Comparison of ENCODE assay signal across 9 cellular contexts in the genomic region with DNA sequence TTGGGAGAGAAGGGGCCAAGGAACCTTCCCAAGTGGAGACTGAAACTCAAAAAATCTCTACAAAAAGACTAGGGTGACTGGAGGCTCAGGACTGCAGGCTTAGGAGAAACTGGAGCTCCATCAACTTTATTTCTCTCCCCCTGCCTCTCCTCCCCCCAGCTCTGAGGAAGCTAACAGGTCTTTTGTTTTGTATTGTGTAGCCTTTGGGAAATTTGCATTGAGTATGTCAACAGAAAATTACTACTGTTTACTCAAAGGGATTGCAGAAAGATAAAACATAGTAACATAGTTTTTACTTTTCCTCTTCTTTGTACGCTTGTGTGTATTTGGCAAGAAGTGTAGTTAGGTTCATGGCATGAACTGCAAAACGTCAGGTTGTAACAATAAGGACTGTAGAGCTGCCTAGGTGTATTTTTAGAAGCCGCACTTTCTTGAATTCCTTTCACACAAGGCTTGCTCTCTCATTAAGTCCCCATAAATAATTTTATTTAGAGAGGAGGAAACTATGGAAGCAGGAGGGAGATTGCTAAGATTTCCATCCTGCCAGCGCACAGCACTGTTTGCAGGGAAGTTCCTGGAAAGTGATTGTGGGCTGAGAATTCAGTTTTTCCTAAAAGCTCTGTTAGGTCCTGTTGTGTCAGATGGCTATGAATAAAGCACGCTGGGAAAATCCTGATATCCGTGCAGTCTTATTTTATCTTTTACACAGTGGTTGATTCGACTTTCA. TPM values are rescaled to one million over a fixed set of nuclear protein-coding genes. Genes with fewer than 3 reads are reported as not detected.
DNase-seq lines count a peak whose midpoint lies in the region; ATAC-seq and TF ChIP-seq lines count a peak whose summit lies in the region.
"Had no signal": no experiment of that assay in that cellular context is flagged by ENCODE, and none has a peak within 500 bp of the region (broad histone marks: within the 10 kb centered on the region; RNA-seq: fewer than 3 reads in every experiment).

No MANE protein-coding gene starts in this region.

- 46 to 61% methylated on average over 4 to 7 of the region's 7 CpGs for WGBS in endodermal cell (ENCODE audit: insufficient coverage in 1 of 2, insufficient read length in 1 of 2), 2 experiments

- H3K27ac Mint-ChIP-seq in endodermal cell: no peak overlapping the region

- peaks cover 18% of the 10 kb centered on the region for H3K4me1 Mint-ChIP-seq in endodermal cell

- no peak overlapping the region for H3K9ac ChIP-seq in endodermal cell (ENCODE audit: extremely low read depth, low read length, poor library complexity, severe bottlenecking)

- peaks cover 25% of the 10 kb centered on the region for H3K9me3 Mint-ChIP-seq in endodermal cell

- in situ Hi-C loops in HAP-1 (cut with MboI; ENCODE audit: low sequenced_read_pairs): no loop called here

- ATAC-seq in GM21619 (IDR thresholded peaks at IDR 0.05; ENCODE audit: unreplicated experiment): no peak

- no peak overlapping the region for H3K27ac ChIP-seq in endodermal cell (ENCODE audit: low read depth, low read length)

- peak; percentile 22 to 29 for DNase-seq in HAP-1 (ENCODE audit: low spot score in 2 of 2)
- DNase-seq in NCI-H748 (lab: John Stamatoyannopoulos, UW; ENCODE audit: unreplicated experiment): peak; percentile 40
- no peak for DNase-seq in endodermal cell
- DNase-seq in retinal pigment epithelial cell (ENCODE audit: low read depth): no peak
- no peak for DNase-seq in stimulated activated CD4-positive, alpha-beta T cell treated with anti-CD3 and anti-CD28 coated beads, Interleukin-4, amount 100 ng/mL, for 4 hours
- DNase-seq in SKM-1 (lab: John Stamatoyannopoulos, UW; ENCODE audit: unreplicated experiment): no peak
- no peak for DNase-seq in effector CD4-positive, alpha-beta T cell

- TF ChIP-seq CTCF in endodermal cell (conservative IDR thresholded peaks at IDR 0.05): no peak
- no peak for TF ChIP-seq CTCF in retinal pigment epithelial cell (conservative IDR thresholded peaks at IDR 0.05; ENCODE audit: low read depth, low read length)

- H3K27me3 Mint-ChIP-seq in endodermal cell (ENCODE audit: insufficient read depth): peaks cover 50% of the 10 kb centered on the region

- H3K9me3 ChIP-seq in HAP-1 (no peaks in the 10 kb centered on the region), endodermal cell (ENCODE audit: control insufficient read depth, low read length) (peaks cover 16% of the 10 kb centered on the region)
- H3K9me3 ChIP-seq: pancreas had no signal

- peaks cover 4% of the 10 kb centered on the region; the same call in 1 of the 2 replicates for H3K36me3 ChIP-seq in HAP-1 (replicated peaks)
- H3K36me3 ChIP-seq in endodermal cell (ENCODE audit: control insufficient read depth, insufficient read depth, low read length): peaks cover 3% of the 10 kb centered on the region
- H3K36me3 ChIP-seq: pancreas had no signal

- H3K36me3 Mint-ChIP-seq in endodermal cell (ENCODE audit: low read depth): peaks cover 14% of the 10 kb centered on the region

- peak overlapping the region; percentile 49 for H3K4me3 ChIP-seq in HAP-1
- H3K4me3 ChIP-seq in endodermal cell (ENCODE audit: low read length): peak overlapping the region; percentile 84
- H3K4me3 ChIP-seq in retinal pigment epithelial cell (ENCODE audit: low read length): peak overlapping the region; percentile 61

- no peaks in the 10 kb centered on the region for H3K27me3 ChIP-seq in HAP-1 (ENCODE audit: low read depth)
- peaks cover 32% of the 10 kb centered on the region for H3K27me3 ChIP-seq in endodermal cell (ENCODE audit: control insufficient read depth, insufficient read depth, low read length, poor library complexity, severe bottlenecking)
- H3K27me3 ChIP-seq: pancreas had no signal

- H3K4me3 Mint-ChIP-seq in endodermal cell: peak overlapping the region; percentile 72

- peaks cover 26% of the 10 kb centered on the region for H3K4me1 ChIP-seq in HAP-1
- no peaks in the 10 kb centered on the region for H3K4me1 ChIP-seq in endodermal cell (ENCODE audit: control insufficient read depth, insufficient read depth, low read length)

RNA-seq across cellular contexts. Expression of a gene that starts 21.1 kb away (rescaled TPM):
- total RNA-seq in endodermal cell: 10 to 100 TPM; 31.5 to 38.6 TPM
- 46.2 TPM for polyA plus RNA-seq in endodermal cell (2013, experiment 1 of 2)
- polyA plus RNA-seq in endodermal cell (2013, experiment 2 of 2): 42.6 TPM

Comparison
In these comparisons a context has a peak if more than half of its experiments do, and no peak if none do; other contexts are left out.
1. DNase-seq: peak in HAP-1 (2 of 2) and NCI-H748 (single experiment); none in endodermal cell (single experiment), retinal pigment epithelial cell (single experiment), stimulated activated CD4-positive, alpha-beta T cell treated with anti-CD3 and anti-CD28 coated beads, Interleukin-4, amount 100 ng/mL, for 4 hours (0 of 2), SKM-1 (single experiment) and effector CD4-positive, alpha-beta T cell (single experiment).
2. Peak in every context shown above with its lines, with median percentiles within 50 percentile points of each other: H3K4me3 ChIP-seq.